ENCODE assay signal across 1 cellular context in genomic region chr16:58392215-58393137, GRCh38.
TF ChIP-seq lines count a peak whose summit lies in the region.

GINS3 (plus strand) TSS chr16:58392471; CDS start chr16:58392602, 131 bp downstream.

TF ChIP-seq in HepG2, 621 proteins besides CTCF, POLR2A, EP300 and RAD21 (continued from another document and continues in another):
- TF ChIP-seq, protein P1, sequence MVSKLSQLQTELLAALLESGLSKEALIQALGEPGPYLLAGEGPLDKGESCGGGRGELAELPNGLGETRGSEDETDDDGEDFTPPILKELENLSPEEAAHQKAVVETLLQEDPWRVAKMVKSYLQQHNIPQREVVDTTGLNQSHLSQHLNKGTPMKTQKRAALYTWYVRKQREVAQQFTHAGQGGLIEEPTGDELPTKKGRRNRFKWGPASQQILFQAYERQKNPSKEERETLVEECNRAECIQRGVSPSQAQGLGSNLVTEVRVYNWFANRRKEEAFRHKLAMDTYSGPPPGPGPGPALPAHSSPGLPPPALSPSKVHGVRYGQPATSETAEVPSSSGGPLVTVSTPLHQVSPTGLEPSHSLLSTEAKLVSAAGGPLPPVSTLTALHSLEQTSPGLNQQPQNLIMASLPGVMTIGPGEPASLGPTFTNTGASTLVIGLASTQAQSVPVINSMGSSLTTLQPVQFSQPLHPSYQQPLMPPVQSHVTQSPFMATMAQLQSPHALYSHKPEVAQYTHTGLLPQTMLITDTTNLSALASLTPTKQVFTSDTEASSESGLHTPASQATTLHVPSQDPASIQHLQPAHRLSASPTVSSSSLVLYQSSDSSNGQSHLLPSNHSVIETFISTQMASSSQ (IDR thresholded peaks at IDR 0.05; ENCODE audit: low read depth) = no peak
- TF ChIP-seq, protein P1 (CRISPR knock-in tag; IDR thresholded peaks at IDR 0.05; ENCODE audit: borderline replicate concordance) = peak; percentile 74
- peak; percentile 95 for TF ChIP-seq SPEN (CRISPR knock-in tag; IDR thresholded peaks at IDR 0.05; ENCODE audit: low read depth)
- TF ChIP-seq STAT6 (CRISPR knock-in tag; IDR thresholded peaks at IDR 0.05; ENCODE audit: borderline replicate concordance) = peak; percentile 98
- TF ChIP-seq LCORL (IDR thresholded peaks at IDR 0.05) = no peak
- peak; percentile 79 for TF ChIP-seq LCORL (CRISPR knock-in tag; IDR thresholded peaks at IDR 0.05)
- peak; percentile 96; the same call in 1 of the 2 replicates for TF ChIP-seq E2F2 (CRISPR knock-in tag; IDR thresholded peaks at IDR 0.05; ENCODE audit: borderline replicate concordance)
- TF ChIP-seq, protein P2, sequence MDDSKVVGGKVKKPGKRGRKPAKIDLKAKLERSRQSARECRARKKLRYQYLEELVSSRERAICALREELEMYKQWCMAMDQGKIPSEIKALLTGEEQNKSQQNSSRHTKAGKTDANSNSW (CRISPR knock-in tag; IDR thresholded peaks at IDR 0.05; ENCODE audit: borderline replicate concordance) = no peak; the same call in 1 of the 2 replicates
- peak; percentile 28 for TF ChIP-seq CCAR2 (optimal IDR thresholded peaks at IDR 0.05; ENCODE audit: low read depth, low read length)
- peak; percentile 34 for TF ChIP-seq TEAD3 (CRISPR knock-in tag; optimal IDR thresholded peaks at IDR 0.05; ENCODE audit: borderline replicate concordance)
- TF ChIP-seq AKAP8 (CRISPR knock-in tag; IDR thresholded peaks at IDR 0.05) = no peak; the same call in none of the 2 replicates
- peak; percentile 94 for TF ChIP-seq REL (CRISPR knock-in tag; conservative IDR thresholded peaks at IDR 0.05)
- peak; percentile 65; the same call in 1 of the 2 replicates for TF ChIP-seq ZNF260 (CRISPR knock-in tag; IDR thresholded peaks at IDR 0.05; ENCODE audit: borderline replicate concordance, low read depth)
- TF ChIP-seq, protein P3, sequence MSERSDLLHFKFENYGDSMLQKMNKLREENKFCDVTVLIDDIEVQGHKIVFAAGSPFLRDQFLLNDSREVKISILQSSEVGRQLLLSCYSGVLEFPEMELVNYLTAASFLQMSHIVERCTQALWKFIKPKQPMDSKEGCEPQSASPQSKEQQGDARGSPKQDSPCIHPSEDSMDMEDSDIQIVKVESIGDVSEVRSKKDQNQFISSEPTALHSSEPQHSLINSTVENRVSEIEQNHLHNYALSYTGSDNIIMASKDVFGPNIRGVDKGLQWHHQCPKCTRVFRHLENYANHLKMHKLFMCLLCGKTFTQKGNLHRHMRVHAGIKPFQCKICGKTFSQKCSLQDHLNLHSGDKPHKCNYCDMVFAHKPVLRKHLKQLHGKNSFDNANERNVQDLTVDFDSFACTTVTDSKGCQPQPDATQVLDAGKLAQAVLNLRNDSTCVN (CRISPR knock-in tag; IDR thresholded peaks at IDR 0.05; ENCODE audit: borderline replicate concordance) = peak; percentile 48; the same call in 1 of the 2 replicates
- peak; percentile 94 for TF ChIP-seq ZBTB39 (CRISPR knock-in tag; IDR thresholded peaks at IDR 0.05)
- peak; percentile 98 for TF ChIP-seq ATF7-NPFF (CRISPR knock-in tag; IDR thresholded peaks at IDR 0.05; ENCODE audit: low read depth)
- no peak for TF ChIP-seq ZNF850 (CRISPR knock-in tag; conservative IDR thresholded peaks at IDR 0.05)
- peak; percentile 62; the same call in 1 of the 2 replicates for TF ChIP-seq ELK4 (CRISPR knock-in tag; IDR thresholded peaks at IDR 0.05; ENCODE audit: borderline replicate concordance)
- peak; percentile 39; the same call in 1 of the 2 replicates for TF ChIP-seq ZNF329 (CRISPR knock-in tag; IDR thresholded peaks at IDR 0.05; ENCODE audit: low read depth)
- TF ChIP-seq SRSF9 (IDR thresholded peaks at IDR 0.05; ENCODE audit: borderline replicate concordance, insufficient read depth, low read depth, low read length, poor library complexity, severe bottlenecking) = no peak
- peak; percentile 93; the same call in 1 of the 2 replicates for TF ChIP-seq ZNF124 (CRISPR knock-in tag; IDR thresholded peaks at IDR 0.05)
- TF ChIP-seq, protein P4, sequence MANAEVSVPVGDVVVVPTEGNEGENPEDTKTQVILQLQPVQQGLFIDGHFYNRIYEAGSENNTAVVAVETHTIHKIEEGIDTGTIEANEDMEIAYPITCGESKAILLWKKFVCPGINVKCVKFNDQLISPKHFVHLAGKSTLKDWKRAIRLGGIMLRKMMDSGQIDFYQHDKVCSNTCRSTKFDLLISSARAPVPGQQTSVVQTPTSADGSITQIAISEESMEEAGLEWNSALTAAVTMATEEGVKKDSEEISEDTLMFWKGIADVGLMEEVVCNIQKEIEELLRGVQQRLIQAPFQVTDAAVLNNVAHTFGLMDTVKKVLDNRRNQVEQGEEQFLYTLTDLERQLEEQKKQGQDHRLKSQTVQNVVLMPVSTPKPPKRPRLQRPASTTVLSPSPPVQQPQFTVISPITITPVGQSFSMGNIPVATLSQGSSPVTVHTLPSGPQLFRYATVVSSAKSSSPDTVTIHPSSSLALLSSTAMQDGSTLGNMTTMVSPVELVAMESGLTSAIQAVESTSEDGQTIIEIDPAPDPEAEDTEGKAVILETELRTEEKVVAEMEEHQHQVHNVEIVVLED (CRISPR knock-in tag; IDR thresholded peaks at IDR 0.05; ENCODE audit: borderline replicate concordance) = peak; percentile 95
- peak; percentile 49; the same call in 1 of the 2 replicates for TF ChIP-seq KDM6A (CRISPR knock-in tag; IDR thresholded peaks at IDR 0.05; ENCODE audit: low read depth)
- TF ChIP-seq, protein P5, sequence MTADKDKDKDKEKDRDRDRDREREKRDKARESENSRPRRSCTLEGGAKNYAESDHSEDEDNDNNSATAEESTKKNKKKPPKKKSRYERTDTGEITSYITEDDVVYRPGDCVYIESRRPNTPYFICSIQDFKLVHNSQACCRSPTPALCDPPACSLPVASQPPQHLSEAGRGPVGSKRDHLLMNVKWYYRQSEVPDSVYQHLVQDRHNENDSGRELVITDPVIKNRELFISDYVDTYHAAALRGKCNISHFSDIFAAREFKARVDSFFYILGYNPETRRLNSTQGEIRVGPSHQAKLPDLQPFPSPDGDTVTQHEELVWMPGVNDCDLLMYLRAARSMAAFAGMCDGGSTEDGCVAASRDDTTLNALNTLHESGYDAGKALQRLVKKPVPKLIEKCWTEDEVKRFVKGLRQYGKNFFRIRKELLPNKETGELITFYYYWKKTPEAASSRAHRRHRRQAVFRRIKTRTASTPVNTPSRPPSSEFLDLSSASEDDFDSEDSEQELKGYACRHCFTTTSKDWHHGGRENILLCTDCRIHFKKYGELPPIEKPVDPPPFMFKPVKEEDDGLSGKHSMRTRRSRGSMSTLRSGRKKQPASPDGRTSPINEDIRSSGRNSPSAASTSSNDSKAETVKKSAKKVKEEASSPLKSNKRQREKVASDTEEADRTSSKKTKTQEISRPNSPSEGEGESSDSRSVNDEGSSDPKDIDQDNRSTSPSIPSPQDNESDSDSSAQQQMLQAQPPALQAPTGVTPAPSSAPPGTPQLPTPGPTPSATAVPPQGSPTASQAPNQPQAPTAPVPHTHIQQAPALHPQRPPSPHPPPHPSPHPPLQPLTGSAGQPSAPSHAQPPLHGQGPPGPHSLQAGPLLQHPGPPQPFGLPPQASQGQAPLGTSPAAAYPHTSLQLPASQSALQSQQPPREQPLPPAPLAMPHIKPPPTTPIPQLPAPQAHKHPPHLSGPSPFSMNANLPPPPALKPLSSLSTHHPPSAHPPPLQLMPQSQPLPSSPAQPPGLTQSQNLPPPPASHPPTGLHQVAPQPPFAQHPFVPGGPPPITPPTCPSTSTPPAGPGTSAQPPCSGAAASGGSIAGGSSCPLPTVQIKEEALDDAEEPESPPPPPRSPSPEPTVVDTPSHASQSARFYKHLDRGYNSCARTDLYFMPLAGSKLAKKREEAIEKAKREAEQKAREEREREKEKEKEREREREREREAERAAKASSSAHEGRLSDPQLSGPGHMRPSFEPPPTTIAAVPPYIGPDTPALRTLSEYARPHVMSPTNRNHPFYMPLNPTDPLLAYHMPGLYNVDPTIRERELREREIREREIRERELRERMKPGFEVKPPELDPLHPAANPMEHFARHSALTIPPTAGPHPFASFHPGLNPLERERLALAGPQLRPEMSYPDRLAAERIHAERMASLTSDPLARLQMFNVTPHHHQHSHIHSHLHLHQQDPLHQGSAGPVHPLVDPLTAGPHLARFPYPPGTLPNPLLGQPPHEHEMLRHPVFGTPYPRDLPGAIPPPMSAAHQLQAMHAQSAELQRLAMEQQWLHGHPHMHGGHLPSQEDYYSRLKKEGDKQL (CRISPR knock-in tag; IDR thresholded peaks at IDR 0.05; ENCODE audit: low read depth) = peak; percentile 63; the same call in 1 of the 2 replicates
- peak; percentile 100 for TF ChIP-seq ZNF605 (CRISPR knock-in tag; IDR thresholded peaks at IDR 0.05)
- no peak; the same call in 1 of the 2 replicates for TF ChIP-seq SOX13 (IDR thresholded peaks at IDR 0.05)
- TF ChIP-seq SOX13 (CRISPR knock-in tag; conservative IDR thresholded peaks at IDR 0.05 in 1 of 2, IDR thresholded peaks at IDR 0.05 in 1 of 2) = peak in 1 of 2 experiments; percentile 50; a peak in 1 of 4 replicates
- TF ChIP-seq POLR2G (IDR thresholded peaks at IDR 0.05; ENCODE audit: low read depth, low read length) = peak; percentile 89
- TF ChIP-seq TIGD3 (CRISPR knock-in tag; IDR thresholded peaks at IDR 0.05; ENCODE audit: borderline replicate concordance) = peak; percentile 94
- no peak for TF ChIP-seq PRPF4 (IDR thresholded peaks at IDR 0.05; ENCODE audit: low read depth, low read length, poor library complexity, severe bottlenecking)
- TF ChIP-seq REPIN1 (CRISPR knock-in tag; IDR thresholded peaks at IDR 0.05; ENCODE audit: borderline replicate concordance, low read depth) = peak; percentile 99
